8 cellular contexts compared by ENCODE assay signal in genomic region chr15:66704019-66704782, GRCh38. TPM values are rescaled to one million over a fixed set of nuclear protein-coding genes. Genes with fewer than 3 reads are reported as not detected.
DNase-seq lines count a peak whose midpoint lies in the region; ATAC-seq and TF ChIP-seq lines count a peak whose summit lies in the region.

No MANE protein-coding gene starts in this region.

- H3K4me2 ChIP-seq in mesenchymal stem cell (ENCODE audit: low read length, poor library complexity, severe bottlenecking), result peak overlapping the region; percentile 80

- H4K8ac ChIP-seq in mesenchymal stem cell (ENCODE audit: low read length), result no peak overlapping the region

- ATAC-seq in body of pancreas, result no peak

- no peak overlapping the region for H2BK5ac ChIP-seq in mesenchymal stem cell (ENCODE audit: low read depth, low read length, poor library complexity, severe bottlenecking)

- TF ChIP-seq POLR2A in body of pancreas (IDR thresholded peaks at IDR 0.05) (peak in 1 of 3 donors; percentile 7), uterus (IDR thresholded peaks at IDR 0.05) (peak in 1 of 2 donors; percentile 6)

- H4K91ac ChIP-seq in mesenchymal stem cell (ENCODE audit: low read length), result no peak overlapping the region

- peak overlapping the region; percentile 67 to 80 for H3K14ac ChIP-seq in mesenchymal stem cell (ENCODE audit: low read length in 2 of 2)

- peaks cover 60% of the 10 kb centered on the region for H3K4me1 ChIP-seq in body of pancreas
- peaks cover 39% of the 10 kb centered on the region for H3K4me1 ChIP-seq in mesenchymal stem cell (ENCODE audit: control insufficient read depth, insufficient read depth, low read depth, low read length)
- peaks cover 0 to 11% of the 10 kb centered on the region in 2 donors for H3K4me1 ChIP-seq in uterus

- H2BK12ac ChIP-seq in mesenchymal stem cell (ENCODE audit: low read length in 2 of 2), result no peak overlapping the region

- H3K4me3 ChIP-seq in body of pancreas (peak overlapping the region; percentile 11 to 28), mesenchymal stem cell (ENCODE audit: insufficient read depth in 1 of 2, low read depth in 1 of 2, low read length in 2 of 2) (peak overlapping the region; percentile 71 to 99), uterus (peak overlapping the region; percentile 64 to 66)

- WGBS in body of pancreas, 2 donors, result 7 to 12% methylated on average over 18 to 30 of the region's 30 CpGs
- 7% methylated on average over 27 of the region's 30 CpGs for WGBS in mesenchymal stem cell

- peak overlapping the region; percentile 92 for H3K9ac ChIP-seq in mesenchymal stem cell (ENCODE audit: low read length)

- H3K23ac ChIP-seq in mesenchymal stem cell (ENCODE audit: low read length in 2 of 2), result peak overlapping the region in 1 of 2 experiments; percentile 75

- H3K4ac ChIP-seq in mesenchymal stem cell (ENCODE audit: low read depth in 1 of 2, low read length in 2 of 2), result peak overlapping the region in 1 of 2 experiments; percentile 65

- peak; percentile 9 for DNase-seq in stimulated activated CD4-positive, alpha-beta T cell treated with anti-CD3 and anti-CD28 coated beads, Interleukin-15, amount 100 ng/mL, for 24 hours
- DNase-seq in stimulated activated CD4-positive, alpha-beta T cell treated with anti-CD3 and anti-CD28 coated beads, Interleukin-1b, Interleukin-23, amount 100 ng/mL, for 48 hours, result no peak
- DNase-seq in body of pancreas, result peak in 3 of 4 donors; percentile 21 to 36 (median 36)
- DNase-seq in mesenchymal stem cell, result no peak
- no peak for DNase-seq in uterus
- DNase-seq in C1 segment of cervical spinal cord (lab: John Stamatoyannopoulos, UW), result no peak
- no peak for DNase-seq in stimulated activated CD4-positive, alpha-beta T cell treated with anti-CD3 and anti-CD28 coated beads, Interleukin-12 subunit alpha, Interleukin-12 subunit beta, amount 100 ng/mL, for 4 hours
- no peak for DNase-seq in NCI-H2107 (lab: John Stamatoyannopoulos, UW)

- no peaks in the 10 kb centered on the region for H3K27me3 ChIP-seq in body of pancreas
- no peaks in the 10 kb centered on the region for H3K27me3 ChIP-seq in mesenchymal stem cell (ENCODE audit: control insufficient read depth in 1 of 2, insufficient read depth in 1 of 2, low read length in 2 of 2)
- no peaks in the 10 kb centered on the region for H3K27me3 ChIP-seq in uterus

- H3K79me1 ChIP-seq in mesenchymal stem cell (replicated peaks; ENCODE audit: low read length, poor library complexity, severe bottlenecking), result peaks cover 21% of the 10 kb centered on the region

- intact Hi-C loops in body of pancreas (cut with DNase I), result no loop called here
- intact Hi-C loops in uterus (cut with DNase I; ENCODE audit: low total_unique reads), result loop anchor here (5.0 to 10.0 kb wide), 2 partner anchors 79 to 143 kb away; no protein-coding TSS in a partner anchor

- H3K36me3 ChIP-seq in body of pancreas (replicated peaks in 1 of 2; ENCODE audit: insufficient read depth in 1 of 2, low read depth in 2 of 2) (no peaks in the 10 kb centered on the region), mesenchymal stem cell (ENCODE audit: control insufficient read depth in 1 of 2, insufficient read depth in 2 of 2, low read depth in 1 of 2, low read length in 2 of 2) (peaks cover 6 to 38% of the 10 kb centered on the region in 2 experiments), uterus (no peaks in the 10 kb centered on the region)

- H2BK15ac ChIP-seq in mesenchymal stem cell (ENCODE audit: low read depth, poor library complexity, severe bottlenecking), result no peak overlapping the region

- H3K18ac ChIP-seq in mesenchymal stem cell (ENCODE audit: low read depth in 1 of 2, low read length in 2 of 2), result peak overlapping the region; percentile 73 to 90

- H2BK120ac ChIP-seq in mesenchymal stem cell (ENCODE audit: low read depth, low read length), result no peak overlapping the region

- no peak overlapping the region for H2AK5ac ChIP-seq in mesenchymal stem cell (ENCODE audit: low read length, severe bottlenecking)

- no peak overlapping the region for H2AFZ ChIP-seq in mesenchymal stem cell (ENCODE audit: low read depth, low read length)

- no peaks in the 10 kb centered on the region for H3K9me3 ChIP-seq in body of pancreas
- H3K9me3 ChIP-seq in mesenchymal stem cell (ENCODE audit: control insufficient read depth, low read length), result no peaks in the 10 kb centered on the region
- no peaks in the 10 kb centered on the region for H3K9me3 ChIP-seq in uterus

- TF ChIP-seq CTCF in body of pancreas (IDR thresholded peaks at IDR 0.05) (no peak), uterus (IDR thresholded peaks at IDR 0.05) (no peak)

- peak overlapping the region; percentile 30 to 92 (median 59) for H3K27ac ChIP-seq in body of pancreas
- no peak overlapping the region for H3K27ac ChIP-seq in mesenchymal stem cell (ENCODE audit: low read length, poor library complexity, severe bottlenecking)
- H3K27ac ChIP-seq in uterus, result peak overlapping the region; percentile 48 to 70

RNA-seq across cellular contexts. Expression of gene SMAD6, which starts 2.2 kb away (rescaled TPM):
- 10 to 100 TPM; 14.0 to 25.4 TPM for total RNA-seq in body of pancreas
- polyA plus RNA-seq in mesenchymal stem cell (2013, experiment 1 of 2), result 5.5 TPM
- polyA plus RNA-seq in mesenchymal stem cell (2013, experiment 2 of 2), result 5.6 TPM
- 10 to 100 TPM in 3 of 4 donors, 1 to 10 TPM in 1; 9.4 to 30.1 (median 19.1) TPM for total RNA-seq in uterus

Comparison
In these comparisons a context has a peak if more than half of its experiments do, and no peak if none do; other contexts are left out.
1. DNase-seq: peak in stimulated activated CD4-positive, alpha-beta T cell treated with anti-CD3 and anti-CD28 coated beads, Interleukin-15, amount 100 ng/mL, for 24 hours (single experiment) and body of pancreas (3 of 4); none in stimulated activated CD4-positive, alpha-beta T cell treated with anti-CD3 and anti-CD28 coated beads, Interleukin-1b, Interleukin-23, amount 100 ng/mL, for 48 hours (single experiment), mesenchymal stem cell (single experiment), uterus (0 of 2), C1 segment of cervical spinal cord (0 of 14), stimulated activated CD4-positive, alpha-beta T cell treated with anti-CD3 and anti-CD28 coated beads, Interleukin-12 subunit alpha, Interleukin-12 subunit beta, amount 100 ng/mL, for 4 hours (single experiment) and NCI-H2107 (single experiment).
2. H3K4me3 ChIP-seq: peak in every context shown above with its lines; median percentile 85 in mesenchymal stem cell; 65 in uterus; 20 in body of pancreas.